16 cellular contexts compared by ENCODE assay signal in the genomic region with DNA sequence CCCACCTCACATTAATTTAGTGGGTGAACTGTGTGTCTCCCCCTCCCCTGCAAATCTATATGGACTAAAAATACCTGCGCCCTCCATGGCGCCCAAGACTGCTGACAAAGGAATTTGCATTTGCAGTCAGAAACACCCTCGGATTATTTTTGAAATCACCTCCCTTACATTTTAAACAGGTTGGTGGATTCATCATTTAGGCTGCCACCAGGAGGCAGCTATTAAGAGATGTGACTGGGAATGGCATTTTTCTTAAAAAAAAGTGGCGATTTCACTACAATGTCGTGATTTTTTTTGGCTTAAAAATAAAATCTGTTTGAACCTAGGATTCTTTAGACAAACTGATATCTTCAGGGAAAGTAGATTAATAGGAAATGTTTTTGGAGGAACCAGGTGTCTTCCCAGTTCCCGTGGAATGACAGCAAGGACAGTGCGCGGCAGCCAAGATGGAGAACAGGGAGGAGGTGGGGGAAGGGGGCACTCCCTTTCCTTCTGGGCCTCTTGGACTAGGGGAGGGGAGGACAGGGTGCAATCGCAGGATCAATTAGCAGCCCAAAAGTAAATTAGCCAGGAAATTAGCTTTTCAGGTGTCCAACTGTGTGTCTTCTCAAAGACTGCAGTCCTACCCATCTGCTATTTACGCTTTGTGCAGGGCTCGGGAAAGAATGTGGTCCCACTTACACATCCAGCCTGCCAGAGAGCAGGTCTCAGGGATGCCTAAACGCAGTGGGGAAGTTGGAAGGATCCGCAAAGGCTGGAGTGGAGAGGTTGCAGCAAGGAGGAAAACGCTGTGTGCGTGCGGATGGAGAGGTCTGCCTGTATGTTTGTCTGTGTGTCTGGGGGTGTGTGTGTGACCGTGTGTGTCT.
DNase-seq lines count a peak whose midpoint lies in the region; ATAC-seq, FAIRE-seq and TF ChIP-seq lines count a peak whose summit lies in the region.
"Had no signal": no experiment of that assay in that cellular context is flagged by ENCODE, and none has a peak within 500 bp of the region (broad histone marks: within the 10 kb centered on the region; RNA-seq: fewer than 3 reads in every experiment).

No MANE protein-coding gene starts in this region.

- H4K20me1 ChIP-seq in neural progenitor cell (ENCODE audit: low read depth): no peaks in the 10 kb centered on the region

- no peak overlapping the region for H3K27ac ChIP-seq in VCaP
- H3K27ac ChIP-seq in neural progenitor cell: peak overlapping the region; percentile 48
- H3K27ac ChIP-seq: KMS-11, suprapubic skin had no signal

- no peak overlapping the region for H3K27ac Mint-ChIP-seq in endothelial cell (ENCODE audit: unreplicated experiment)
- peak overlapping the region; percentile 18 for H3K27ac Mint-ChIP-seq in neural progenitor cell
- H3K27ac Mint-ChIP-seq: activated CD4-positive, alpha-beta T cell treated with anti-CD3 and anti-CD28 coated beads, Interleukin-2, amount 10 ng/mL, durations not matched to agents 24 days and 14 days; CD4-positive, alpha-beta T cell; effector memory CD8-positive, alpha-beta T cell had no signal

- no peak for ATAC-seq in GM21423 (IDR thresholded peaks at IDR 0.05; ENCODE audit: unreplicated experiment)
- ATAC-seq in HG02798 (IDR thresholded peaks at IDR 0.05; ENCODE audit: poor library complexity, unreplicated experiment): no peak
- ATAC-seq: effector memory CD8-positive, alpha-beta T cell had no signal

- H3K79me2 ChIP-seq in neural progenitor cell (ENCODE audit: low read depth): no peaks in the 10 kb centered on the region

- H3K9me3 Mint-ChIP-seq in endothelial cell (ENCODE audit: unreplicated experiment) (no peaks in the 10 kb centered on the region), neural progenitor cell (no peaks in the 10 kb centered on the region)
- H3K9me3 Mint-ChIP-seq: CD4-positive, alpha-beta T cell had no signal

- H3F3A ChIP-seq in neural progenitor cell (ENCODE audit: low read depth): peaks cover 43% of the 10 kb centered on the region

- H3K9me3 ChIP-seq in neural progenitor cell (ENCODE audit: low read depth): no peaks in the 10 kb centered on the region
- H3K9me3 ChIP-seq: suprapubic skin had no signal

- FAIRE-seq in frontal cortex (lab: Jason Lieb, UNC): no peak

- no peaks in the 10 kb centered on the region for H3K27me3 ChIP-seq in neural progenitor cell

- peak overlapping the region; percentile 48 for H3K4me2 ChIP-seq in neural progenitor cell
- H3K4me2 ChIP-seq: KMS-11 had no signal

- peak; percentile 48 for TF ChIP-seq CTCF in VCaP (conservative IDR thresholded peaks at IDR 0.05)
- TF ChIP-seq CTCF in endothelial cell (IDR thresholded peaks at IDR 0.05; ENCODE audit: unreplicated experiment): peak; percentile 30
- TF ChIP-seq CTCF in neural progenitor cell (IDR thresholded peaks at IDR 0.05): peak; percentile 38

- H2AFZ ChIP-seq in neural progenitor cell (replicated peaks): peak overlapping the region; percentile 75

- peak; percentile 92 for DNase-seq in G401 (ENCODE audit: low spot score)
- no peak for DNase-seq in endothelial cell (ENCODE audit: low spot score)
- DNase-seq in neural progenitor cell (ENCODE audit: low spot score): peak; percentile 61
- DNase-seq in frontal cortex (ENCODE audit: low spot score in 2 of 2): no peak
- DNase-seq in RPMI8226: no peak
- DNase-seq: activated CD4-positive, alpha-beta T cell treated with anti-CD3 and anti-CD28 coated beads, Interleukin-2, amount 10 ng/mL, durations not matched to agents 24 days and 14 days; CD4-positive, alpha-beta T cell; central memory CD4-positive, alpha-beta T cell; effector memory CD8-positive, alpha-beta T cell; stimulated activated CD4-positive, alpha-beta T cell treated with anti-CD3 and anti-CD28 coated beads, Interleukin-12 subunit alpha, Interleukin-12 subunit beta, amount 100 ng/mL, for 4 hours had no signal

- no peaks in the 10 kb centered on the region for H3K36me3 ChIP-seq in neural progenitor cell
- H3K36me3 ChIP-seq: suprapubic skin had no signal

- no peak overlapping the region for H3K4me3 Mint-ChIP-seq in endothelial cell (ENCODE audit: unreplicated experiment)
- H3K4me3 Mint-ChIP-seq in neural progenitor cell: no peak overlapping the region
- H3K4me3 Mint-ChIP-seq: activated CD4-positive, alpha-beta T cell treated with anti-CD3 and anti-CD28 coated beads, Interleukin-2, amount 10 ng/mL, durations not matched to agents 24 days and 14 days; CD4-positive, alpha-beta T cell; effector memory CD8-positive, alpha-beta T cell; nephron had no signal

- H3K27me3 Mint-ChIP-seq in endothelial cell (ENCODE audit: unreplicated experiment): peaks cover 6% of the 10 kb centered on the region
- peaks cover 4% of the 10 kb centered on the region for H3K27me3 Mint-ChIP-seq in neural progenitor cell (ENCODE audit: insufficient read depth, low read depth)
- H3K27me3 Mint-ChIP-seq: activated CD4-positive, alpha-beta T cell treated with anti-CD3 and anti-CD28 coated beads, Interleukin-2, amount 10 ng/mL, durations not matched to agents 24 days and 14 days; CD4-positive, alpha-beta T cell; effector memory CD8-positive, alpha-beta T cell had no signal

- H3K4me1 Mint-ChIP-seq in endothelial cell (ENCODE audit: unreplicated experiment): peaks cover 50% of the 10 kb centered on the region
- H3K4me1 Mint-ChIP-seq in neural progenitor cell: peaks cover 35% of the 10 kb centered on the region
- H3K4me1 Mint-ChIP-seq: activated CD4-positive, alpha-beta T cell treated with anti-CD3 and anti-CD28 coated beads, Interleukin-2, amount 10 ng/mL, durations not matched to agents 24 days and 14 days had no signal

- peaks cover 55% of the 10 kb centered on the region for H3K4me1 ChIP-seq in neural progenitor cell
- H3K4me1 ChIP-seq: suprapubic skin had no signal

- in situ Hi-C loops in G401 (cut with HindIII; ENCODE audit: low sequenced_read_pairs): no loop called here

- H3K36me3 Mint-ChIP-seq in endothelial cell (ENCODE audit: low read depth, unreplicated experiment) (no peaks in the 10 kb centered on the region), neural progenitor cell (no peaks in the 10 kb centered on the region)

- no peak overlapping the region for H3K9ac ChIP-seq in neural progenitor cell
- H3K9ac ChIP-seq: KMS-11 had no signal

- H3K4me3 ChIP-seq in neural progenitor cell: no peak overlapping the region
- H3K4me3 ChIP-seq: suprapubic skin had no signal

Comparison
In these comparisons a context has a peak if more than half of its experiments do, and no peak if none do; other contexts are left out.
1. DNase-seq: peak in G401 (single experiment) and neural progenitor cell (single experiment); none in endothelial cell (single experiment), frontal cortex (0 of 2) and RPMI8226 (single experiment).
2. Peak in every context shown above with its lines, with median percentiles within 50 percentile points of each other: CTCF ChIP-seq.